ENCODE assay signal across 17 cellular contexts in genomic region chr11:9849384-9849783, GRCh38.
"Had no signal": no experiment of that assay in that cellular context is flagged by ENCODE, and none has a peak within 500 bp of the region (broad histone marks: within the 10 kb centered on the region; RNA-seq: fewer than 3 reads in every experiment).

No MANE protein-coding gene starts in this region.

- H3K27me3 Mint-ChIP-seq: activated naive CD8-positive, alpha-beta T cell treated with anti-CD3 and anti-CD28 coated beads for 36 hours; effector memory CD8-positive, alpha-beta T cell; stimulated activated naive CD8-positive, alpha-beta T cell treated with anti-CD3 and anti-CD28 coated beads, Interleukin-15, Interleukin-2, amounts not matched to agents 100 ng/mL and 50 ng/mL, for 24 hours had no signal

- H3K27ac ChIP-seq: breast epithelium, foreskin keratinocyte, heart left ventricle, right lobe of liver, suprapubic skin had no signal

- DNase-seq: activated CD4-positive, alpha-beta T cell treated with anti-CD3 and anti-CD28 coated beads, Interleukin-2, amount 50 U/mL, for 1 hour; activated CD8-positive, alpha-beta memory T cell treated with anti-CD3 and anti-CD28 coated beads for 24 hours; activated naive CD8-positive, alpha-beta T cell treated with anti-CD3 and anti-CD28 coated beads for 36 hours; anterior cingulate cortex; cerebellar nuclear complex; dermis blood vessel endothelial cell; effector memory CD8-positive, alpha-beta T cell; foreskin keratinocyte; heart left ventricle; right lobe of liver; trophoblast cell had no signal

- ATAC-seq: effector memory CD8-positive, alpha-beta T cell; foreskin keratinocyte; heart left ventricle; right lobe of liver had no signal

- H3K4me1 ChIP-seq: breast epithelium, suprapubic skin had no signal

- H3K27me3 ChIP-seq: breast epithelium, foreskin keratinocyte, heart left ventricle, right lobe of liver, suprapubic skin had no signal

- H3K27ac Mint-ChIP-seq: activated naive CD8-positive, alpha-beta T cell treated with anti-CD3 and anti-CD28 coated beads for 36 hours; activated T-helper 1 cell treated with anti-CD3 and anti-CD28 coated beads, Interleukin-12 subunit alpha, Interleukin-12 subunit beta, Interleukin-2, Interleukin-4 antibody, amounts not matched to agents 30 ng/mL and 10 ng/mL and 1 ng/mL, durations not matched to agents 14 hours and 24 hours and 36 hours; effector memory CD8-positive, alpha-beta T cell; stimulated activated naive CD8-positive, alpha-beta T cell treated with anti-CD3 and anti-CD28 coated beads, Interleukin-15, Interleukin-2, amounts not matched to agents 100 ng/mL and 50 ng/mL, for 24 hours had no signal

- H3K4me3 ChIP-seq: breast epithelium, heart left ventricle, lung, right lobe of liver, suprapubic skin had no signal

- H3K9me3 ChIP-seq: breast epithelium, heart left ventricle, right lobe of liver, suprapubic skin had no signal

- H3K4me3 Mint-ChIP-seq: activated naive CD8-positive, alpha-beta T cell treated with anti-CD3 and anti-CD28 coated beads for 36 hours; activated T-helper 1 cell treated with anti-CD3 and anti-CD28 coated beads, Interleukin-12 subunit alpha, Interleukin-12 subunit beta, Interleukin-2, Interleukin-4 antibody, amounts not matched to agents 30 ng/mL and 10 ng/mL and 1 ng/mL, durations not matched to agents 14 hours and 24 hours and 36 hours; effector memory CD8-positive, alpha-beta T cell; neural crest cell; stimulated activated naive CD8-positive, alpha-beta T cell treated with anti-CD3 and anti-CD28 coated beads, Interleukin-15, Interleukin-2, amounts not matched to agents 100 ng/mL and 50 ng/mL, for 24 hours had no signal
